1 cellular context compared by ENCODE assay signal in genomic region chr6:110723017-110723416, GRCh38.
TF ChIP-seq lines count a peak whose summit lies in the region.

No MANE protein-coding gene starts in this region.

TF ChIP-seq in GM23338, 12 proteins besides CTCF, POLR2A, EP300 and RAD21 (continued from another document):
- TF ChIP-seq ZNF462 (CRISPR knock-in tag; IDR thresholded peaks at IDR 0.05), result no peak
- TF ChIP-seq ZNF331 (CRISPR knock-in tag; IDR thresholded peaks at IDR 0.05; ENCODE audit: low read depth), result no peak
- no peak for TF ChIP-seq STAT1 (IDR thresholded peaks at IDR 0.05; ENCODE audit: unreplicated experiment)
- no peak for TF ChIP-seq JUNB (IDR thresholded peaks at IDR 0.05; ENCODE audit: unreplicated experiment)
- no peak for TF ChIP-seq ETS1 (IDR thresholded peaks at IDR 0.05)
- TF ChIP-seq EZH2phosphoT487 (IDR thresholded peaks at IDR 0.05; ENCODE audit: unreplicated experiment), result no peak
- TF ChIP-seq CREB1 (CRISPR knock-in tag; IDR thresholded peaks at IDR 0.05; ENCODE audit: low read depth), result no peak
- TF ChIP-seq EZH2 (IDR thresholded peaks at IDR 0.05; ENCODE audit: low read depth, unreplicated experiment), result no peak
- TF ChIP-seq POLR2AphosphoS5 (IDR thresholded peaks at IDR 0.05; ENCODE audit: low read depth), result no peak
